1 cellular context compared by ENCODE assay signal in the genomic region with DNA sequence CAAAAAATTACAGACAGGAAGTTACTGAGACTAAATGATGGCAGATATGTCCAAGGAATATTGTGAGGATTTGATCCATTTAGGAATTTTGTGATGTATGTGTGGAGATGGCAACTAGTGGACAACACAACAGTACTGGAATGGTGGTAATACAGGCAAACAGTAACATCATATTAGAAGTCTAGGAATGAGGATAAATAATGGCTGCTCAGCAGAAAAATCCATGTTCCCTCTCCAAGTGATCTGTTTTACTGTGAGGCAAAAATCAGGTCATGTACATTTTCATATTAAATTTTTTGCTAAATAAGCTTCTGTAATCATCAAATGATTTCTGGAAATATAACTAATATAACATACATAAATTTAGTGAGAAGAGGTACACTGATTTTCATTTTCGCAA.
A peak's percentile ranks its signal among the peaks of the same experiment; 100 is the strongest.
TF ChIP-seq lines count a peak whose summit lies in the region.

No MANE protein-coding gene starts in this region.

TF ChIP-seq in HepG2, 621 proteins besides CTCF, POLR2A, EP300 and RAD21:
- TF ChIP-seq, protein P1, sequence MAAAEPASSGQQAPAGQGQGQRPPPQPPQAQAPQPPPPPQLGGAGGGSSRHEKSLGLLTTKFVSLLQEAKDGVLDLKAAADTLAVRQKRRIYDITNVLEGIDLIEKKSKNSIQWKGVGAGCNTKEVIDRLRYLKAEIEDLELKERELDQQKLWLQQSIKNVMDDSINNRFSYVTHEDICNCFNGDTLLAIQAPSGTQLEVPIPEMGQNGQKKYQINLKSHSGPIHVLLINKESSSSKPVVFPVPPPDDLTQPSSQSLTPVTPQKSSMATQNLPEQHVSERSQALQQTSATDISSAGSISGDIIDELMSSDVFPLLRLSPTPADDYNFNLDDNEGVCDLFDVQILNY (CRISPR knock-in tag; conservative IDR thresholded peaks at IDR 0.05), result no peak
- TF ChIP-seq, protein P2, sequence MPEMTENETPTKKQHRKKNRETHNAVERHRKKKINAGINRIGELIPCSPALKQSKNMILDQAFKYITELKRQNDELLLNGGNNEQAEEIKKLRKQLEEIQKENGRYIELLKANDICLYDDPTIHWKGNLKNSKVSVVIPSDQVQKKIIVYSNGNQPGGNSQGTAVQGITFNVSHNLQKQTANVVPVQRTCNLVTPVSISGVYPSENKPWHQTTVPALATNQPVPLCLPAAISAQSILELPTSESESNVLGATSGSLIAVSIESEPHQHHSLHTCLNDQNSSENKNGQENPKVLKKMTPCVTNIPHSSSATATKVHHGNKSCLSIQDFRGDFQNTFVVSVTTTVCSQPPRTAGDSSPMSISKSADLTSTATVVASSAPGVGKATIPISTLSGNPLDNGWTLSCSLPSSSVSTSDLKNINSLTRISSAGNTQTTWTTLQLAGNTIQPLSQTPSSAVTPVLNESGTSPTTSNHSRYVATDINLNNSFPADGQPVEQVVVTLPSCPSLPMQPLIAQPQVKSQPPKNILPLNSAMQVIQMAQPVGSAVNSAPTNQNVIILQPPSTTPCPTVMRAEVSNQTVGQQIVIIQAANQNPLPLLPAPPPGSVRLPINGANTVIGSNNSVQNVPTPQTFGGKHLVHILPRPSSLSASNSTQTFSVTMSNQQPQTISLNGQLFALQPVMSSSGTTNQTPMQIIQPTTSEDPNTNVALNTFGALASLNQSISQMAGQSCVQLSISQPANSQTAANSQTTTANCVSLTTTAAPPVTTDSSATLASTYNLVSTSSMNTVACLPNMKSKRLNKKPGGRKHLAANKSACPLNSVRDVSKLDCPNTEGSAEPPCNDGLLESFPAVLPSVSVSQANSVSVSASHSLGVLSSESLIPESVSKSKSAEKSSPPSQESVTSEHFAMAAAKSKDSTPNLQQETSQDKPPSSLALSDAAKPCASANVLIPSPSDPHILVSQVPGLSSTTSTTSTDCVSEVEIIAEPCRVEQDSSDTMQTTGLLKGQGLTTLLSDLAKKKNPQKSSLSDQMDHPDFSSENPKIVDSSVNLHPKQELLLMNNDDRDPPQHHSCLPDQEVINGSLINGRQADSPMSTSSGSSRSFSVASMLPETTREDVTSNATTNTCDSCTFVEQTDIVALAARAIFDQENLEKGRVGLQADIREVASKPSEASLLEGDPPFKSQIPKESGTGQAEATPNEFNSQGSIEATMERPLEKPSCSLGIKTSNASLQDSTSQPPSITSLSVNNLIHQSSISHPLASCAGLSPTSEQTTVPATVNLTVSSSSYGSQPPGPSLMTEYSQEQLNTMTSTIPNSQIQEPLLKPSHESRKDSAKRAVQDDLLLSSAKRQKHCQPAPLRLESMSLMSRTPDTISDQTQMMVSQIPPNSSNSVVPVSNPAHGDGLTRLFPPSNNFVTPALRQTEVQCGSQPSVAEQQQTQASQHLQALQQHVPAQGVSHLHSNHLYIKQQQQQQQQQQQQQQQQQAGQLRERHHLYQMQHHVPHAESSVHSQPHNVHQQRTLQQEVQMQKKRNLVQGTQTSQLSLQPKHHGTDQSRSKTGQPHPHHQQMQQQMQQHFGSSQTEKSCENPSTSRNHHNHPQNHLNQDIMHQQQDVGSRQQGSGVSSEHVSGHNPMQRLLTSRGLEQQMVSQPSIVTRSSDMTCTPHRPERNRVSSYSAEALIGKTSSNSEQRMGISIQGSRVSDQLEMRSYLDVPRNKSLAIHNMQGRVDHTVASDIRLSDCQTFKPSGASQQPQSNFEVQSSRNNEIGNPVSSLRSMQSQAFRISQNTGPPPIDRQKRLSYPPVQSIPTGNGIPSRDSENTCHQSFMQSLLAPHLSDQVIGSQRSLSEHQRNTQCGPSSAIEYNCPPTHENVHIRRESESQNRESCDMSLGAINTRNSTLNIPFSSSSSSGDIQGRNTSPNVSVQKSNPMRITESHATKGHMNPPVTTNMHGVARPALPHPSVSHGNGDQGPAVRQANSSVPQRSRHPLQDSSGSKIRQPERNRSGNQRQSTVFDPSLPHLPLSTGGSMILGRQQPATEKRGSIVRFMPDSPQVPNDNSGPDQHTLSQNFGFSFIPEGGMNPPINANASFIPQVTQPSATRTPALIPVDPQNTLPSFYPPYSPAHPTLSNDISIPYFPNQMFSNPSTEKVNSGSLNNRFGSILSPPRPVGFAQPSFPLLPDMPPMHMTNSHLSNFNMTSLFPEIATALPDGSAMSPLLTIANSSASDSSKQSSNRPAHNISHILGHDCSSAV (CRISPR knock-in tag; IDR thresholded peaks at IDR 0.05; ENCODE audit: borderline replicate concordance), result no peak
- TF ChIP-seq MBD4 (IDR thresholded peaks at IDR 0.05; ENCODE audit: borderline replicate concordance, low read length) (no peak), KDM5B (CRISPR knock-in tag; IDR thresholded peaks at IDR 0.05; ENCODE audit: borderline replicate concordance) (no peak), CHCHD3 (CRISPR knock-in tag; IDR thresholded peaks at IDR 0.05) (no peak), MAFF (IDR thresholded peaks at IDR 0.05; ENCODE audit: low read depth, low read length) (0 out of 2 replicates have a peak, but pooled peaks have one; percentile 43), MAFK (conservative IDR thresholded peaks at IDR 0.05 in 1 of 2, IDR thresholded peaks at IDR 0.05 in 1 of 2; ENCODE audit: low read length in 2 of 2) (peak; percentile 38 to 52; a peak in 3 of 4 replicates), MED1 (CRISPR knock-in tag; IDR thresholded peaks at IDR 0.05) (no peak), RELA (CRISPR knock-in tag; IDR thresholded peaks at IDR 0.05) (no peak)
- TF ChIP-seq, protein P3, sequence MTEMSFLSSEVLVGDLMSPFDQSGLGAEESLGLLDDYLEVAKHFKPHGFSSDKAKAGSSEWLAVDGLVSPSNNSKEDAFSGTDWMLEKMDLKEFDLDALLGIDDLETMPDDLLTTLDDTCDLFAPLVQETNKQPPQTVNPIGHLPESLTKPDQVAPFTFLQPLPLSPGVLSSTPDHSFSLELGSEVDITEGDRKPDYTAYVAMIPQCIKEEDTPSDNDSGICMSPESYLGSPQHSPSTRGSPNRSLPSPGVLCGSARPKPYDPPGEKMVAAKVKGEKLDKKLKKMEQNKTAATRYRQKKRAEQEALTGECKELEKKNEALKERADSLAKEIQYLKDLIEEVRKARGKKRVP (CRISPR knock-in tag; IDR thresholded peaks at IDR 0.05), result no peak
